Comparison of ENCODE assay signal across 8 cellular contexts in the genomic region with DNA sequence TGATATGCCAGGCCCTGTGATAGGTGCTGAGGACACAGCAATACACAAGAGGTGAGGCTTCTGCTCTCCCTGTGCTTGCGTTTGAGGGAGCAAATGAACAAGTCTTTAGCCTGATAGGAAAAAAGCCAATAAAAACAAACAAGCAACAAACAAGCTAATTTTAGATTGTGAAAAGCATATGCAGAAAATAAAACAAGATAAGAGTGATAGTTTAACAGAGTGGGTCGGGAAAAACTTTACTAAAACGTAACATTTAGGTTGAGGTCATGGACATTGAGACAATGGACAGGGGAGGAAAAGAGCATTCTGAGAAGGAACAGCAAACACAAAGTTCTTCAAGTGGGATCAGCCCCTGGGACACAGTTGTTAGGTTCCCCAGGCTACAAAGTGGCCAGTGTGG. TPM values are rescaled to one million over a fixed set of nuclear protein-coding genes. Genes with fewer than 3 reads are reported as not detected.
DNase-seq lines count a peak whose midpoint lies in the region; ATAC-seq and TF ChIP-seq lines count a peak whose summit lies in the region.

No MANE protein-coding gene starts in this region.

- no peaks in the 10 kb centered on the region for H3K27me3 ChIP-seq in testis

- H3K4me1 Mint-ChIP-seq in activated CD4-positive, alpha-beta T cell treated with anti-CD3 and anti-CD28 coated beads, Interleukin-2, amount 10 ng/mL, durations not matched to agents 7 days and 5 days = peaks cover 86% of the 10 kb centered on the region
- peaks cover 66% of the 10 kb centered on the region for H3K4me1 Mint-ChIP-seq in activated naive CD8-positive, alpha-beta T cell treated with anti-CD3 and anti-CD28 coated beads, Interleukin-2, amount 10 ng/mL, durations not matched to agents 7 days and 5 days

- no peak overlapping the region for H3K4me3 ChIP-seq in testis

- no peak for DNase-seq in activated CD4-positive, alpha-beta T cell treated with anti-CD3 and anti-CD28 coated beads, Interleukin-2, amount 10 ng/mL, durations not matched to agents 7 days and 5 days
- no peak for DNase-seq in activated CD4-positive, alpha-beta T cell treated with anti-CD3 and anti-CD28 coated beads, Interleukin-2, amount 50 U/mL, for 4 hours
- no peak for DNase-seq in activated naive CD8-positive, alpha-beta T cell treated with anti-CD3 and anti-CD28 coated beads, Interleukin-2, amount 10 ng/mL, durations not matched to agents 7 days and 5 days
- DNase-seq in left kidney (ENCODE audit: low read depth, low spot score) = peak; percentile 7
- no peak for DNase-seq in testis
- DNase-seq in NCI-H1092 (lab: John Stamatoyannopoulos, UW) = no peak

- CTCF ChIA-PET in activated CD4-positive, alpha-beta T cell treated with anti-CD3 and anti-CD28 coated beads, Interleukin-2, amount 10 ng/mL, durations not matched to agents 7 days and 5 days (lab: Charles Lee) = interaction anchor here (0.5 to 2.8 kb wide), 9 partner anchors 19 to 1420 kb away, joined by 3 to 11 read pairs (median 4); a partner anchor contains a TSS

- peak overlapping the region; percentile 71 for H3K4me3 Mint-ChIP-seq in activated CD4-positive, alpha-beta T cell treated with anti-CD3 and anti-CD28 coated beads, Interleukin-2, amount 10 ng/mL, durations not matched to agents 7 days and 5 days
- H3K4me3 Mint-ChIP-seq in activated naive CD8-positive, alpha-beta T cell treated with anti-CD3 and anti-CD28 coated beads, Interleukin-2, amount 10 ng/mL, durations not matched to agents 7 days and 5 days = peak overlapping the region; percentile 74

- H3K9me3 ChIP-seq in testis = no peaks in the 10 kb centered on the region

- H3K36me3 Mint-ChIP-seq in activated CD4-positive, alpha-beta T cell treated with anti-CD3 and anti-CD28 coated beads, Interleukin-2, amount 10 ng/mL, durations not matched to agents 7 days and 5 days (ENCODE audit: low read depth) = peaks cover 35% of the 10 kb centered on the region
- H3K36me3 Mint-ChIP-seq in activated naive CD8-positive, alpha-beta T cell treated with anti-CD3 and anti-CD28 coated beads, Interleukin-2, amount 10 ng/mL, durations not matched to agents 7 days and 5 days = peaks cover 34% of the 10 kb centered on the region

- peaks cover 27% of the 10 kb centered on the region for H3K4me1 ChIP-seq in testis

- no peaks in the 10 kb centered on the region for H3K36me3 ChIP-seq in testis (ENCODE audit: low read depth, missing control alignments)

- H3K27ac ChIP-seq in testis = peak overlapping the region; percentile 55 to 90

- 26 to 32% methylated on average over 3 of the region's 3 CpGs for WGBS in testis, 2 donors

- POLR2A ChIA-PET in activated CD4-positive, alpha-beta T cell treated with anti-CD3 and anti-CD28 coated beads, Interleukin-2, amount 10 ng/mL, durations not matched to agents 7 days and 5 days (lab: Charles Lee) = interaction anchor here (1.1 kb wide), 1 partner anchor 82 kb away, joined by 4 read pairs; a partner anchor contains a TSS
- POLR2A ChIA-PET in activated naive CD8-positive, alpha-beta T cell treated with anti-CD3 and anti-CD28 coated beads, Interleukin-2, amount 10 ng/mL, durations not matched to agents 7 days and 5 days (lab: Charles Lee) = interaction anchor here (1.0 to 3.9 kb wide), 8 partner anchors 8 to 470 kb away, joined by 3 to 61 read pairs (median 10); a partner anchor contains a TSS

- no peaks in the 10 kb centered on the region for H3K27me3 Mint-ChIP-seq in activated CD4-positive, alpha-beta T cell treated with anti-CD3 and anti-CD28 coated beads, Interleukin-2, amount 10 ng/mL, durations not matched to agents 7 days and 5 days
- no peaks in the 10 kb centered on the region for H3K27me3 Mint-ChIP-seq in activated naive CD8-positive, alpha-beta T cell treated with anti-CD3 and anti-CD28 coated beads, Interleukin-2, amount 10 ng/mL, durations not matched to agents 7 days and 5 days

- peak overlapping the region; percentile 94 for H3K27ac Mint-ChIP-seq in activated CD4-positive, alpha-beta T cell treated with anti-CD3 and anti-CD28 coated beads, Interleukin-2, amount 10 ng/mL, durations not matched to agents 7 days and 5 days
- H3K27ac Mint-ChIP-seq in activated naive CD8-positive, alpha-beta T cell treated with anti-CD3 and anti-CD28 coated beads, Interleukin-2, amount 10 ng/mL, durations not matched to agents 7 days and 5 days = peak overlapping the region; percentile 89

- peaks cover 6% of the 10 kb centered on the region for H3K9me3 Mint-ChIP-seq in activated CD4-positive, alpha-beta T cell treated with anti-CD3 and anti-CD28 coated beads, Interleukin-2, amount 10 ng/mL, durations not matched to agents 7 days and 5 days
- peaks cover 5% of the 10 kb centered on the region for H3K9me3 Mint-ChIP-seq in activated naive CD8-positive, alpha-beta T cell treated with anti-CD3 and anti-CD28 coated beads, Interleukin-2, amount 10 ng/mL, durations not matched to agents 7 days and 5 days

- TF ChIP-seq CTCF in testis (IDR thresholded peaks at IDR 0.05) = no peak

- TF ChIP-seq POLR2A in testis (IDR thresholded peaks at IDR 0.05) = no peak

- intact Hi-C loops in testis (cut with DNase I; ENCODE audit: low total_unique reads) = no loop called here

- no peak for ATAC-seq in activated naive CD8-positive, alpha-beta T cell treated with anti-CD3 and anti-CD28 coated beads, Interleukin-2, amount 10 ng/mL, durations not matched to agents 7 days and 5 days (ENCODE audit: low read depth)
- ATAC-seq in GM18909 (IDR thresholded peaks at IDR 0.05; ENCODE audit: poor library complexity, unreplicated experiment) (no peak), HG03439 (IDR thresholded peaks at IDR 0.05; ENCODE audit: unreplicated experiment) (no peak)

RNA-seq across cellular contexts. Expression of a gene that starts 4.3 kb away (rescaled TPM):
- 1 to 10 TPM; 8.4 to 8.9 TPM for total RNA-seq in activated CD4-positive, alpha-beta T cell treated with anti-CD3 and anti-CD28 coated beads, Interleukin-2, amount 10 ng/mL, durations not matched to agents 7 days and 5 days
- 10 to 100 TPM; 15.7 to 16.8 TPM for total RNA-seq in activated naive CD8-positive, alpha-beta T cell treated with anti-CD3 and anti-CD28 coated beads, Interleukin-2, amount 10 ng/mL, durations not matched to agents 7 days and 5 days
- 1 to 10 TPM; 8.1 to 8.8 TPM for total RNA-seq in testis
- 8.7 TPM for polyA plus RNA-seq in testis (ENCODE audit: insufficient read depth, low read depth, low replicate concordance)

RNA-seq across cellular contexts. Expression of a gene that starts 24.0 kb away (rescaled TPM):
- 10 to 100 TPM; 38.7 to 45.6 TPM for total RNA-seq in activated CD4-positive, alpha-beta T cell treated with anti-CD3 and anti-CD28 coated beads, Interleukin-2, amount 10 ng/mL, durations not matched to agents 7 days and 5 days
- total RNA-seq in activated naive CD8-positive, alpha-beta T cell treated with anti-CD3 and anti-CD28 coated beads, Interleukin-2, amount 10 ng/mL, durations not matched to agents 7 days and 5 days = 10 to 100 TPM; 43.2 to 43.3 TPM
- total RNA-seq in testis = 10 to 100 TPM; 91.5 to 94.0 TPM
- 55.7 TPM for polyA plus RNA-seq in testis (ENCODE audit: insufficient read depth, low read depth, low replicate concordance)
